9 cellular contexts compared by ENCODE assay signal in genomic region chr10:102815790-102816549, GRCh38. TPM values are rescaled to one million over a fixed set of nuclear protein-coding genes. Genes with fewer than 3 reads are reported as not detected.
A peak's percentile ranks its signal among the peaks of the same experiment; 100 is the strongest.
DNase-seq lines count a peak whose midpoint lies in the region; ATAC-seq, FAIRE-seq and TF ChIP-seq lines count a peak whose summit lies in the region.
"Had no signal": no experiment of that assay in that cellular context is flagged by ENCODE, and none has a peak within 500 bp of the region (broad histone marks: within the 10 kb centered on the region; RNA-seq: fewer than 3 reads in every experiment).

No MANE protein-coding gene starts in this region.

- H3K9me3 ChIP-seq in HUES6 (ENCODE audit: control insufficient read depth, insufficient read depth, low read depth, low read length) (no peaks in the 10 kb centered on the region), mammary epithelial cell (replicated peaks; ENCODE audit: insufficient read depth, low read length) (no peaks in the 10 kb centered on the region), HepG2 (ENCODE audit: low read length) (no peaks in the 10 kb centered on the region)

- BruUV-seq in mammary epithelial cell (replicated peaks; lab: Mats Ljungman, UMichigan) (TSS peak; percentile 23), HepG2 (replicated peaks; lab: Mats Ljungman, UMichigan) (no TSS peak)

- H3K4me1 ChIP-seq in HUES6 (ENCODE audit: control insufficient read depth, insufficient read depth, low read length) (peaks cover 31% of the 10 kb centered on the region), mammary epithelial cell (ENCODE audit: insufficient read depth, low read length) (no peaks in the 10 kb centered on the region), HepG2 (ENCODE audit: insufficient read depth, low read length) (peaks cover 42% of the 10 kb centered on the region)

- no peaks in the 10 kb centered on the region for H4K20me1 ChIP-seq in mammary epithelial cell (ENCODE audit: insufficient read depth, low read length)
- no peaks in the 10 kb centered on the region for H4K20me1 ChIP-seq in HepG2 (ENCODE audit: insufficient read depth, low read length)

- H3K79me2 ChIP-seq in mammary epithelial cell (ENCODE audit: insufficient read depth, low read length) (no peaks in the 10 kb centered on the region), HepG2 (ENCODE audit: insufficient read depth, low read length) (no peaks in the 10 kb centered on the region)

- in situ Hi-C loops in mammary epithelial cell (cut with MboI; ENCODE audit: low sequenced_read_pairs in 2 of 2) = no loop called here
- in situ Hi-C loops in HepG2 (cut with HindIII; ENCODE audit: extremely low pct_ligation_motif_present, low pct_unique_long_range_greater_than_20kb) = loop anchor here (10.0 kb wide), 1 partner anchor 71 kb away; the partner anchor contains the start of gene WBP1L

- peak overlapping the region; percentile 50 for H3K27ac ChIP-seq in HUES6 (ENCODE audit: low read depth, low read length)
- H3K27ac ChIP-seq in mammary epithelial cell (ENCODE audit: insufficient read depth, low read depth, low read length) = no peak overlapping the region
- H3K27ac ChIP-seq in HepG2 (ENCODE audit: extremely low read length, insufficient read depth, low read length) = peak overlapping the region; percentile 90
- H3K27ac ChIP-seq: VCaP had no signal

- no peak for DNase-seq in mammary epithelial cell
- no peak for DNase-seq in HepG2 (ENCODE audit: low spot score)
- peak; percentile 86 for DNase-seq in stromal cell of bone marrow (ENCODE audit: low read depth)
- DNase-seq in NCI-H187 treated with DMSO at 0.1 percent for 48 hours (lab: John Stamatoyannopoulos, UW) = no peak
- no peak for DNase-seq in activated effector memory CD4-positive, alpha-beta T cell treated with Interleukin-2 at 50 U/mL for 16 hours

- H3K9ac ChIP-seq in HUES6 (ENCODE audit: low read length) (no peak overlapping the region), mammary epithelial cell (ENCODE audit: insufficient read depth, low read length) (no peak overlapping the region), HepG2 (ENCODE audit: insufficient read depth, low read depth, low read length) (peak overlapping the region; percentile 65)

- CTCF ChIA-PET in mammary epithelial cell (lab: Charles Lee; ENCODE audit: low non-redundant PET) (no interaction called here), HepG2 (lab: Yijun Ruan, JAX; ENCODE audit: low intra/inter-chr PET ratio, low total read pairs) (no interaction called here)

- peak; percentile 21 for FAIRE-seq in HepG2 (lab: Jason Lieb, UNC)

- POLR2A ChIA-PET in HepG2 (lab: Yijun Ruan, JAX) = interaction anchor here (0.6 to 3.1 kb wide), 6 partner anchors 16 to 372 kb away, joined by 3 to 25 read pairs (median 4); partner anchors contain the start of genes ARL3, SFXN2 and WBP1L

- no peak for TF ChIP-seq RAD21 in HepG2 (CRISPR knock-in tag; IDR thresholded peaks at IDR 0.05)

- intact Hi-C loops in mammary epithelial cell (cut with micrococcal nuclease) (loop anchor here (5.0 kb wide), 1 partner anchor 34 kb away; no protein-coding TSS in a partner anchor), HepG2 (cut with micrococcal nuclease; ENCODE audit: unreplicated experiment) (loop anchor here (1.0 to 2.0 kb wide), 2 partner anchors 63 to 73 kb away; partner anchors contain the start of gene WBP1L)

- no peak overlapping the region for H2AFZ ChIP-seq in mammary epithelial cell (ENCODE audit: low read depth, low read length)
- H2AFZ ChIP-seq in HepG2 (ENCODE audit: low read length) = no peak overlapping the region

- dilution Hi-C loops in mammary epithelial cell (cut with HindIII; ENCODE audit: low sequenced_read_pairs) = no loop called here

- ATAC-seq in HepG2 = peak; percentile 8
- no peak for ATAC-seq in GM18861 (IDR thresholded peaks at IDR 0.05; ENCODE audit: unreplicated experiment)
- ATAC-seq in GM18870 (IDR thresholded peaks at IDR 0.05; ENCODE audit: unreplicated experiment) = no peak

- no peak overlapping the region for H3K4me2 ChIP-seq in mammary epithelial cell (ENCODE audit: insufficient read depth, low read depth, low read length)
- peak overlapping the region; percentile 88 for H3K4me2 ChIP-seq in HepG2 (ENCODE audit: low read depth, low read length)

- H3K27me3 ChIP-seq in HUES6 (ENCODE audit: control insufficient read depth, insufficient read depth, low read length) (no peaks in the 10 kb centered on the region), mammary epithelial cell (ENCODE audit: insufficient read depth, low read length) (no peaks in the 10 kb centered on the region), HepG2 (ENCODE audit: control insufficient read depth in 1 of 2, insufficient read depth in 2 of 2, low read length in 2 of 2) (no peaks in the 10 kb centered on the region)

- TF ChIP-seq POLR2A in HepG2 (IDR thresholded peaks at IDR 0.05; ENCODE audit: insufficient read depth in 1 of 2, low read depth in 2 of 2, low read length in 2 of 2) = no peak

- no peak overlapping the region for H3K4me3 ChIP-seq in HUES6 (ENCODE audit: low read depth, low read length)
- H3K4me3 ChIP-seq in mammary epithelial cell (replicated peaks in 1 of 3; ENCODE audit: insufficient read depth in 1 of 3, low read depth in 2 of 3, low read length in 3 of 3) = no peak overlapping the region
- H3K4me3 ChIP-seq in HepG2 (replicated peaks in 1 of 3; ENCODE audit: insufficient read depth in 1 of 3, low read depth in 2 of 3, low read length in 3 of 3) = peak overlapping the region in 1 of 3 experiments; percentile 56; a peak in 2 of 6 replicates

- TF ChIP-seq CTCF in mammary epithelial cell (conservative IDR thresholded peaks at IDR 0.05 in 1 of 2, IDR thresholded peaks at IDR 0.05 in 1 of 2; ENCODE audit: extremely low read depth in 1 of 2, insufficient read depth in 1 of 2, low read depth in 1 of 2, low read length in 2 of 2) = no peak
- TF ChIP-seq CTCF in HepG2 (CRISPR knock-in tag; IDR thresholded peaks at IDR 0.05) = no peak

- H3K36me3 ChIP-seq in HUES6 (ENCODE audit: control insufficient read depth, insufficient read depth, low read length) (peaks cover 28% of the 10 kb centered on the region), mammary epithelial cell (ENCODE audit: insufficient read depth, low read length) (peaks cover 11% of the 10 kb centered on the region), HepG2 (replicated peaks in 1 of 2; ENCODE audit: control insufficient read depth in 1 of 2, insufficient read depth in 2 of 2, low read length in 2 of 2) (peaks cover 2 to 9% of the 10 kb centered on the region in 2 experiments; a peak in 2 of 5 replicates)

- TF ChIP-seq EP300 in HepG2 (IDR thresholded peaks at IDR 0.05; ENCODE audit: low read depth in 2 of 2, low read length in 2 of 2) = no peak
- no peak for TF ChIP-seq EP300 in HepG2 (CRISPR knock-in tag; IDR thresholded peaks at IDR 0.05; ENCODE audit: borderline replicate concordance)

- WGBS in mammary epithelial cell (ENCODE audit: low coverage, missing lambda C conversion rate) = 91% methylated on average over 12 of the region's 12 CpGs
- WGBS in HepG2 (ENCODE audit: low lambda C conversion rate) = 59% methylated on average over 12 of the region's 12 CpGs

RNA-seq across cellular contexts. Expression of gene CYP17A1, which starts 21.2 kb away (rescaled TPM):
- total RNA-seq in mammary epithelial cell = not detected
- polyA plus RNA-seq in mammary epithelial cell = not detected
- not detected for polyA minus RNA-seq in mammary epithelial cell
- total RNA-seq in HepG2 (2016; rRNA removed; fragmentation: Illumina TruSeq; extraction: Trizol) = 0.13 and 0.14 TPM in 2 replicates
- 0.18 TPM in 1 of 2 replicates, not detected in the other for total RNA-seq in HepG2 (2016; cell fraction: cytosol; rRNA removed; fragmentation: Illumina TruSeq; extraction: Trizol; ENCODE audit: low read depth)
- total RNA-seq in HepG2 (2016; cell fraction: insoluble cytoplasmic fraction; rRNA removed; fragmentation: Illumina TruSeq; extraction: Trizol) = 0.15 TPM in 1 of 2 replicates, not detected in the other
- total RNA-seq in HepG2 (2016; cell fraction: membrane; rRNA removed; fragmentation: Illumina TruSeq; extraction: Trizol) = 0.14 TPM in 1 of 2 replicates, not detected in the other
- total RNA-seq in HepG2 (2016; cell fraction: nucleus; rRNA removed; fragmentation: Illumina TruSeq; extraction: Trizol) = not detected in 2 replicates
- 1.1 and 3.5 TPM in 2 replicates for polyA plus RNA-seq in HepG2 (2011; rRNA removed)
- polyA plus RNA-seq in HepG2 (2011; cell fraction: cytosol; rRNA removed) = 0.87 and 3.2 TPM in 2 replicates
- 0.51 and 2.0 TPM in 2 replicates for polyA plus RNA-seq in HepG2 (2011; cell fraction: nucleus; rRNA removed)
- 8.8 and 14.0 TPM in 2 replicates for polyA plus RNA-seq in HepG2 (2012)
- 0.08 and 0.10 TPM in 2 replicates for polyA plus RNA-seq in HepG2 (2016; cell fraction: cytosol; fragmentation: Illumina TruSeq; extraction: Trizol; ENCODE audit: low read depth)
- polyA plus RNA-seq in HepG2 (2016; cell fraction: insoluble cytoplasmic fraction; fragmentation: Illumina TruSeq; extraction: Trizol; ENCODE audit: low read depth) = 0.16 TPM in 1 of 2 replicates, not detected in the other
- polyA plus RNA-seq in HepG2 (2016; cell fraction: membrane; fragmentation: Illumina TruSeq; extraction: Trizol; ENCODE audit: low read depth) = 1.4 TPM in 1 of 2 replicates, not detected in the other
- 0.57 TPM in 1 of 2 replicates, not detected in the other for polyA plus RNA-seq in HepG2 (2016; cell fraction: nucleus; fragmentation: Illumina TruSeq; extraction: Trizol; ENCODE audit: insufficient read depth, low read depth)
- polyA minus RNA-seq in HepG2 (2011; rRNA and poly(A)+ RNA removed; ENCODE audit: low replicate concordance) = 1.7 TPM in 1 of 2 replicates, not detected in the other
- polyA minus RNA-seq in HepG2 (2011; cell fraction: cytosol; rRNA and poly(A)+ RNA removed) = 0.44 and 2.8 TPM in 2 replicates
- 0.39 and 1.5 TPM in 2 replicates for polyA minus RNA-seq in HepG2 (2011; cell fraction: nucleus; rRNA and poly(A)+ RNA removed)

RNA-seq across cellular contexts. Expression of gene BORCS7, which starts 38.1 kb away (rescaled TPM):
- total RNA-seq in mammary epithelial cell (10 to 100 TPM; 10.8 to 18.3 TPM), HepG2 (2016; rRNA removed; fragmentation: Illumina TruSeq; extraction: Trizol) (23.8 and 28.8 TPM in 2 replicates)
- polyA plus RNA-seq in mammary epithelial cell (17.2 TPM), HepG2 (2011; rRNA removed) (29.4 and 33.6 TPM in 2 replicates)
- 3.2 TPM for polyA minus RNA-seq in mammary epithelial cell
- 3.8 and 4.1 TPM in 2 replicates for total RNA-seq in HepG2 (2016; cell fraction: cytosol; rRNA removed; fragmentation: Illumina TruSeq; extraction: Trizol; ENCODE audit: low read depth)
- 23.3 and 33.1 TPM in 2 replicates for total RNA-seq in HepG2 (2016; cell fraction: insoluble cytoplasmic fraction; rRNA removed; fragmentation: Illumina TruSeq; extraction: Trizol)
- total RNA-seq in HepG2 (2016; cell fraction: membrane; rRNA removed; fragmentation: Illumina TruSeq; extraction: Trizol) = 10.2 and 12.8 TPM in 2 replicates
- 12.8 and 13.6 TPM in 2 replicates for total RNA-seq in HepG2 (2016; cell fraction: nucleus; rRNA removed; fragmentation: Illumina TruSeq; extraction: Trizol)
- 28.0 and 35.3 TPM in 2 replicates for polyA plus RNA-seq in HepG2 (2011; cell fraction: cytosol; rRNA removed)
- polyA plus RNA-seq in HepG2 (2011; cell fraction: nucleus; rRNA removed) = 12.6 and 16.4 TPM in 2 replicates
- 27.9 and 31.1 TPM in 2 replicates for polyA plus RNA-seq in HepG2 (2012)
- 5.4 and 5.8 TPM in 2 replicates for polyA plus RNA-seq in HepG2 (2016; cell fraction: cytosol; fragmentation: Illumina TruSeq; extraction: Trizol; ENCODE audit: low read depth)
- polyA plus RNA-seq in HepG2 (2016; cell fraction: insoluble cytoplasmic fraction; fragmentation: Illumina TruSeq; extraction: Trizol; ENCODE audit: low read depth) = 32.6 and 40.5 TPM in 2 replicates
- polyA plus RNA-seq in HepG2 (2016; cell fraction: membrane; fragmentation: Illumina TruSeq; extraction: Trizol; ENCODE audit: low read depth) = 10.3 and 13.0 TPM in 2 replicates
- polyA plus RNA-seq in HepG2 (2016; cell fraction: nucleus; fragmentation: Illumina TruSeq; extraction: Trizol; ENCODE audit: insufficient read depth, low read depth) = 19.0 and 22.2 TPM in 2 replicates
- 9.9 and 17.1 TPM in 2 replicates for polyA minus RNA-seq in HepG2 (2011; rRNA and poly(A)+ RNA removed; ENCODE audit: low replicate concordance)
- polyA minus RNA-seq in HepG2 (2011; cell fraction: cytosol; rRNA and poly(A)+ RNA removed) = 7.5 and 8.2 TPM in 2 replicates
- polyA minus RNA-seq in HepG2 (2011; cell fraction: nucleus; rRNA and poly(A)+ RNA removed) = 26.7 and 33.2 TPM in 2 replicates

RNA-seq across cellular contexts. Expression of gene AS3MT, which starts 53.3 kb away (rescaled TPM):
- 1 to 10 TPM; 1.7 to 4.2 TPM for total RNA-seq in mammary epithelial cell
- 2.1 TPM for polyA plus RNA-seq in mammary epithelial cell
- 1.2 TPM for polyA minus RNA-seq in mammary epithelial cell
- total RNA-seq in HepG2 (2016; rRNA removed; fragmentation: Illumina TruSeq; extraction: Trizol) = 17.4 and 27.3 TPM in 2 replicates
- total RNA-seq in HepG2 (2016; cell fraction: cytosol; rRNA removed; fragmentation: Illumina TruSeq; extraction: Trizol; ENCODE audit: low read depth) = 6.0 and 6.4 TPM in 2 replicates
- 18.5 and 26.0 TPM in 2 replicates for total RNA-seq in HepG2 (2016; cell fraction: insoluble cytoplasmic fraction; rRNA removed; fragmentation: Illumina TruSeq; extraction: Trizol)
- total RNA-seq in HepG2 (2016; cell fraction: membrane; rRNA removed; fragmentation: Illumina TruSeq; extraction: Trizol) = 10.3 and 11.3 TPM in 2 replicates
- 8.2 and 11.9 TPM in 2 replicates for total RNA-seq in HepG2 (2016; cell fraction: nucleus; rRNA removed; fragmentation: Illumina TruSeq; extraction: Trizol)
- polyA plus RNA-seq in HepG2 (2011; rRNA removed) = 8.3 and 8.7 TPM in 2 replicates
- polyA plus RNA-seq in HepG2 (2011; cell fraction: cytosol; rRNA removed) = 5.8 and 7.5 TPM in 2 replicates
- polyA plus RNA-seq in HepG2 (2011; cell fraction: nucleus; rRNA removed) = 3.2 and 3.9 TPM in 2 replicates
- polyA plus RNA-seq in HepG2 (2012) = 11.6 and 20.7 TPM in 2 replicates
- polyA plus RNA-seq in HepG2 (2016; cell fraction: cytosol; fragmentation: Illumina TruSeq; extraction: Trizol; ENCODE audit: low read depth) = 4.8 and 5.8 TPM in 2 replicates
- 26.9 and 30.9 TPM in 2 replicates for polyA plus RNA-seq in HepG2 (2016; cell fraction: insoluble cytoplasmic fraction; fragmentation: Illumina TruSeq; extraction: Trizol; ENCODE audit: low read depth)
- 9.9 and 10.8 TPM in 2 replicates for polyA plus RNA-seq in HepG2 (2016; cell fraction: membrane; fragmentation: Illumina TruSeq; extraction: Trizol; ENCODE audit: low read depth)
- polyA plus RNA-seq in HepG2 (2016; cell fraction: nucleus; fragmentation: Illumina TruSeq; extraction: Trizol; ENCODE audit: insufficient read depth, low read depth) = 14.1 and 15.2 TPM in 2 replicates
- 4.1 TPM in 1 of 2 replicates, not detected in the other for polyA minus RNA-seq in HepG2 (2011; rRNA and poly(A)+ RNA removed; ENCODE audit: low replicate concordance)
- polyA minus RNA-seq in HepG2 (2011; cell fraction: cytosol; rRNA and poly(A)+ RNA removed) = 2.7 and 3.0 TPM in 2 replicates
- 5.3 and 7.8 TPM in 2 replicates for polyA minus RNA-seq in HepG2 (2011; cell fraction: nucleus; rRNA and poly(A)+ RNA removed)
